Comparison of ENCODE assay signal across 26 cellular contexts in the genomic region with DNA sequence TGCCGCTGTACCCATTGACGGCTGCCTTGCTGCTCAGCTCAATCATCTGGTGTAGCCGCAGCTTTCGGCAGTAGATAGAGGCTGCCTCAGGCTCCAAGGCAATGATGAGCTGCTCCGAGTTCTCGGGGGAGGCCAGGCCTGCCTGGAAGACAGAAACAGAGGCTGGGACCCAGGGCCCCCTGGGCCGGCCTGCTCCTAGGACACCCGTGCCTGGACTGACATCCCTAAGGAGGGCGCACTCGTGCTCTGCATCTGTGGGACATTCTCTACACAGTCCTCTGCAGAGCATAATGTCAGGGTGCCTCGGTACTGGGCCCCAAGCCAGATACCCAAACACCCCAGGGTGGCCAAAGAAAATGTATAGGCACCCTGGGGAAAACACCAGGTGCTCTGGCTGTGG.
"Had no signal": no experiment of that assay in that cellular context is flagged by ENCODE, and none has a peak within 500 bp of the region (broad histone marks: within the 10 kb centered on the region; RNA-seq: fewer than 3 reads in every experiment).

No MANE protein-coding gene starts in this region.

- H3K9me3 ChIP-seq: heart left ventricle, left ventricle myocardium inferior, mucosa of descending colon, ovary, prostate gland, suprapubic skin, thoracic aorta, tibial artery, uterus had no signal

- ATAC-seq: heart left ventricle; mucosa of descending colon; naive thymus-derived CD4-positive, alpha-beta T cell; right cardiac atrium; stimulated activated memory B cell treated with anti-CD40 and anti-IgM and Interleukin-4, amounts not matched to agents 10 μg/mL and 1 μg/mL and 100 μg/mL, for 72 hours had no signal

- DNase-seq: heart left ventricle; hypothalamus; immature natural killer cell; kidney; left ventricle myocardium inferior; midbrain; mucosa of descending colon; naive thymus-derived CD4-positive, alpha-beta T cell; retina; right cardiac atrium; stimulated activated CD4-positive, alpha-beta T cell treated with anti-CD3 and anti-CD28 coated beads, Interleukin-1b, Interleukin-23, amount 100 ng/mL, for 48 hours; stimulated activated CD4-positive, alpha-beta T cell treated with anti-CD3 and anti-CD28 coated beads, Interleukin-2, amount 100 ng/mL, for 48 hours; stimulated activated CD4-positive, alpha-beta T cell treated with anti-CD3 and anti-CD28 coated beads, Interleukin-4, amount 100 ng/mL, for 4 hours; stimulated activated CD8-positive, alpha-beta memory T cell treated with anti-CD3 and anti-CD28 coated beads, Interleukin-4, amount 100 ng/mL, for 48 hours; stimulated activated naive CD4-positive, alpha-beta T cell treated with Interleukin-2 at 50 U/mL for 16 hours; tibial artery; trophoblast cell; uterus had no signal

- H3K4me1 ChIP-seq: prostate gland had no signal

- H3K36me3 ChIP-seq: ovary, prostate gland, suprapubic skin, thoracic aorta, uterus had no signal

- H3K9me3 Mint-ChIP-seq: immature natural killer cell; naive thymus-derived CD4-positive, alpha-beta T cell; natural killer cell treated with Interleukin-12 subunit alpha and Interleukin-12 subunit beta and Interleukin-15 and Interleukin-18, amount 100 ng/mL, for 72 hours; stimulated activated memory B cell treated with anti-CD40 and anti-IgM and Interleukin-4, amounts not matched to agents 10 μg/mL and 1 μg/mL and 100 μg/mL, for 72 hours had no signal

- H3K4me3 Mint-ChIP-seq: immature natural killer cell; naive thymus-derived CD4-positive, alpha-beta T cell; natural killer cell treated with Interleukin-12 subunit alpha and Interleukin-12 subunit beta and Interleukin-15 and Interleukin-18, amount 100 ng/mL, for 72 hours; stimulated activated memory B cell treated with anti-CD40 and anti-IgM and Interleukin-4, amounts not matched to agents 10 μg/mL and 1 μg/mL and 100 μg/mL, for 72 hours had no signal

- H3K4me2 ChIP-seq: smooth muscle cell had no signal

- H3K27ac ChIP-seq: heart left ventricle, left ventricle myocardium inferior, ovary, prostate gland, suprapubic skin, thoracic aorta, tibial artery, uterus had no signal

- H3K4me3 ChIP-seq: heart left ventricle, left ventricle myocardium inferior, lung, mucosa of descending colon, ovary, prostate gland, smooth muscle cell, suprapubic skin, thoracic aorta, tibial artery, uterus had no signal

- H3K4me1 Mint-ChIP-seq: stimulated activated memory B cell treated with anti-CD40 and anti-IgM and Interleukin-4, amounts not matched to agents 10 μg/mL and 1 μg/mL and 100 μg/mL, for 72 hours had no signal

- H3K27ac Mint-ChIP-seq: immature natural killer cell; naive thymus-derived CD4-positive, alpha-beta T cell; natural killer cell treated with Interleukin-12 subunit alpha and Interleukin-12 subunit beta and Interleukin-15 and Interleukin-18, amount 100 ng/mL, for 72 hours; stimulated activated memory B cell treated with anti-CD40 and anti-IgM and Interleukin-4, amounts not matched to agents 10 μg/mL and 1 μg/mL and 100 μg/mL, for 72 hours had no signal

- H3K36me3 Mint-ChIP-seq: immature natural killer cell; natural killer cell treated with Interleukin-12 subunit alpha and Interleukin-12 subunit beta and Interleukin-15 and Interleukin-18, amount 100 ng/mL, for 72 hours; stimulated activated memory B cell treated with anti-CD40 and anti-IgM and Interleukin-4, amounts not matched to agents 10 μg/mL and 1 μg/mL and 100 μg/mL, for 72 hours had no signal

- H3K27me3 ChIP-seq: heart left ventricle, ovary, suprapubic skin, tibial artery, uterus had no signal
